8 cellular contexts compared by ENCODE assay signal in genomic region chr9:31119882-31120481, GRCh38.
DNase-seq lines count a peak whose midpoint lies in the region; ATAC-seq, FAIRE-seq and TF ChIP-seq lines count a peak whose summit lies in the region.

No MANE protein-coding gene starts in this region.

- peak; percentile 66 for TF ChIP-seq CTCF in CD8-positive, alpha-beta T cell (IDR thresholded peaks at IDR 0.05)

- H4K5ac ChIP-seq in mesendoderm (ENCODE audit: low read length) = no peak overlapping the region

- no peaks in the 10 kb centered on the region for H3K36me3 ChIP-seq in CD8-positive, alpha-beta T cell (ENCODE audit: insufficient read depth, low read length)
- no peaks in the 10 kb centered on the region for H3K36me3 ChIP-seq in mesendoderm (ENCODE audit: control insufficient read depth, insufficient read depth, low read length)

- peak; percentile 74 for ATAC-seq in CD8-positive, alpha-beta T cell
- ATAC-seq in GM19035 (IDR thresholded peaks at IDR 0.05; ENCODE audit: unreplicated experiment) (peak; percentile 80), HG03439 (IDR thresholded peaks at IDR 0.05; ENCODE audit: unreplicated experiment) (peak; percentile 83)

- intact Hi-C loops in CD8-positive, alpha-beta T cell (cut with DNase I, micrococcal nuclease) = loop anchor here (1.0 to 10.0 kb wide), 12 partner anchors 55 to 1235 kb away; no protein-coding TSS in a partner anchor

- H2BK5ac ChIP-seq in mesendoderm (ENCODE audit: low read length) = no peak overlapping the region

- no peaks in the 10 kb centered on the region for H3K27me3 ChIP-seq in CD8-positive, alpha-beta T cell (ENCODE audit: insufficient read depth, low read length)
- H3K27me3 ChIP-seq in mesendoderm (ENCODE audit: insufficient read depth, low read length, poor library complexity) = no peaks in the 10 kb centered on the region

- FAIRE-seq in RCC 7860 (lab: Jason Lieb, UNC) = no peak

- H3K9ac ChIP-seq in mesendoderm (ENCODE audit: low read length) = no peak overlapping the region

- no peaks in the 10 kb centered on the region for H3K9me3 ChIP-seq in CD8-positive, alpha-beta T cell (ENCODE audit: low read length)

- no peak overlapping the region for H3K27ac ChIP-seq in CD8-positive, alpha-beta T cell (ENCODE audit: low read depth, low read length)
- no peak overlapping the region for H3K27ac ChIP-seq in mesendoderm (ENCODE audit: low read depth, low read length)

- peaks cover 2% of the 10 kb centered on the region for H3K27me3 Mint-ChIP-seq in CD8-positive, alpha-beta T cell (ENCODE audit: low read depth)

- no peak overlapping the region for H2BK15ac ChIP-seq in mesendoderm (replicated peaks; ENCODE audit: low read depth)

- no peaks in the 10 kb centered on the region for H3K79me1 ChIP-seq in mesendoderm (ENCODE audit: low read length)

- WGBS in mesendoderm (ENCODE audit: extremely low coverage, insufficient coverage, low lambda C conversion rate) = no CpG with 5 or more reads among the region's 6 CpGs

- no peak overlapping the region for H3K4me2 ChIP-seq in mesendoderm (ENCODE audit: low read length)

- no peak overlapping the region for H3K56ac ChIP-seq in mesendoderm (ENCODE audit: low read length)

- CTCF ChIA-PET in CD8-positive, alpha-beta T cell (lab: Charles Lee) = interaction anchor here (0.7 to 2.1 kb wide), 11 partner anchors 9 to 681 kb away, joined by 3 to 15 read pairs (median 4); no protein-coding TSS in a partner anchor

- no peak overlapping the region for H2AK5ac ChIP-seq in mesendoderm (ENCODE audit: low read length)

- H2BK120ac ChIP-seq in mesendoderm (ENCODE audit: low read depth, low read length) = no peak overlapping the region

- no peak overlapping the region for H3K23ac ChIP-seq in mesendoderm (ENCODE audit: low read length)

- peaks cover 4% of the 10 kb centered on the region for H3K36me3 Mint-ChIP-seq in CD8-positive, alpha-beta T cell

- H3K18ac ChIP-seq in mesendoderm (ENCODE audit: low read length) = no peak overlapping the region

- POLR2A ChIA-PET in CD8-positive, alpha-beta T cell (lab: Charles Lee) = interaction anchor here (0.6 to 0.9 kb wide), 2 partner anchors 20 to 184 kb away, joined by 3 to 5 read pairs; no protein-coding TSS in a partner anchor

- no peak overlapping the region for H3K27ac Mint-ChIP-seq in CD8-positive, alpha-beta T cell

- no peak overlapping the region for H3K4me3 Mint-ChIP-seq in CD8-positive, alpha-beta T cell

- peaks cover 8% of the 10 kb centered on the region for H3K4me1 Mint-ChIP-seq in CD8-positive, alpha-beta T cell (ENCODE audit: low read depth)

- H3K9me3 Mint-ChIP-seq in CD8-positive, alpha-beta T cell = peaks cover 5% of the 10 kb centered on the region

- no peak overlapping the region for H3K4ac ChIP-seq in mesendoderm (ENCODE audit: low read depth, low read length)

- peak; percentile 12 to 61 (median 27) for DNase-seq in CD8-positive, alpha-beta T cell
- DNase-seq in RCC 7860 (ENCODE audit: low spot score) (peak; percentile 9), mesendoderm (peak; percentile 60), GF-D8 (lab: John Stamatoyannopoulos, UW) (no peak), cortex of kidney (lab: John Stamatoyannopoulos, UW) (no peak)
- DNase-seq in central memory CD4-positive, alpha-beta T cell = peak; percentile 46

- peak overlapping the region; percentile 56 for H4K8ac ChIP-seq in mesendoderm (ENCODE audit: low read depth, low read length)

- H3K4me3 ChIP-seq in CD8-positive, alpha-beta T cell (ENCODE audit: low read depth, low read length) = no peak overlapping the region
- H3K4me3 ChIP-seq in mesendoderm (ENCODE audit: low read length) = no peak overlapping the region

- H3K79me2 ChIP-seq in mesendoderm (ENCODE audit: control insufficient read depth, insufficient read depth, low read length) = no peaks in the 10 kb centered on the region

- H3K4me1 ChIP-seq in CD8-positive, alpha-beta T cell (ENCODE audit: insufficient read depth, low read length) = no peaks in the 10 kb centered on the region
- no peaks in the 10 kb centered on the region for H3K4me1 ChIP-seq in mesendoderm (ENCODE audit: control insufficient read depth, low read depth, low read length)

Comparison
In these comparisons a context has a peak if more than half of its experiments do, and no peak if none do; other contexts are left out.
1. DNase-seq: peak in CD8-positive, alpha-beta T cell (7 of 7), RCC 7860 (single experiment), central memory CD4-positive, alpha-beta T cell (single experiment) and mesendoderm (single experiment); none in GF-D8 (single experiment) and cortex of kidney (single experiment).
2. Peak in every context shown above with its lines, with median percentiles within 50 percentile points of each other: ATAC-seq.